In the genomic region with DNA sequence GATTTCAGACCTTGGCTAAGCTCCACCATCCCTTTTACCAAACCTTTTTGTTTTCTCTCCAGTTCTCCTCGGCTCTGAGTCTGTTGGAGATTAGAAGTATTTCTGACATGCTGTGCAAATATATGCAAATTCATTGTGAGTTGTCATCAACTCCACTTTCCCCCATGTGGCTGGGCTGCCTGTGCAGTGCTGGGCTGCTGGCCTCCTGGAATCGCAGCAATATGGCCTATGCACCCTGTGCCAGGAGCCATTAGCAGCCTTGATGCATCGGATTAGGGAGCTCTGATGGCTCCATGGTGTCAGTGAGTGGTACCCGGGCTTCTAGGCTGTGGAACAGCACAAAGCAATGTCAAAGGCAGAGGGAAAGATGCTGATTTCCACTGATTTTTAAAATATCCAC, we compare ENCODE assay signal across 15 cellular contexts.
DNase-seq lines count a peak whose midpoint lies in the region; TF ChIP-seq lines count a peak whose summit lies in the region.
"Had no signal": no experiment of that assay in that cellular context is flagged by ENCODE, and none has a peak within 500 bp of the region (broad histone marks: within the 10 kb centered on the region; RNA-seq: fewer than 3 reads in every experiment).

No MANE protein-coding gene starts in this region.

- H2AK5ac ChIP-seq in neuronal stem cell (ENCODE audit: low read depth, low read length), result no peak overlapping the region

- H3K9me3 ChIP-seq in neuronal stem cell (replicated peaks in 1 of 2; ENCODE audit: control insufficient read depth in 2 of 2, insufficient read depth in 1 of 2, low read depth in 1 of 2, low read length in 2 of 2) (no peaks in the 10 kb centered on the region), testis (no peaks in the 10 kb centered on the region), ovary (no peaks in the 10 kb centered on the region)
- H3K9me3 ChIP-seq: BLaER1 had no signal

- H4K8ac ChIP-seq in neuronal stem cell (ENCODE audit: low read depth, low read length), result no peak overlapping the region

- H3K18ac ChIP-seq in neuronal stem cell (ENCODE audit: low read length), result peak overlapping the region; percentile 46

- no peak overlapping the region for H2BK12ac ChIP-seq in neuronal stem cell (ENCODE audit: low read length)

- TF ChIP-seq EP300 in ovary (IDR thresholded peaks at IDR 0.05), result no peak

- DNase-seq in DMS 273 (lab: John Stamatoyannopoulos, UW; ENCODE audit: unreplicated experiment), result peak; percentile 27
- DNase-seq in DMS 273 treated with DMSO at 0.1 percent for 48 hours (lab: John Stamatoyannopoulos, UW), result no peak
- peak; percentile 42 for DNase-seq in NCI-H526 treated with DMSO at 0.1 percent for 48 hours (lab: John Stamatoyannopoulos, UW)
- peak; percentile 36 for DNase-seq in cerebellar cortex (ENCODE audit: low spot score)
- no peak for DNase-seq in neuronal stem cell (ENCODE audit: low spot score)
- DNase-seq in testis, result no peak
- DNase-seq in ovary, result no peak
- DNase-seq: Caco-2; CD8-positive, alpha-beta memory T cell; DMS79; GOT3; H9; IMR-90 had no signal

- no CpG with 5 or more reads among the region's 4 CpGs for WGBS in neuronal stem cell (ENCODE audit: extremely low coverage in 2 of 2, insufficient read length in 2 of 2, insufficient replicate concordance in 1 of 2), 2 donors
- 77 to 85% methylated on average over 4 of the region's 4 CpGs for WGBS in testis, 2 donors
- 69 to 73% (median 70%) methylated on average over 4 of the region's 4 CpGs for WGBS in ovary, 3 donors

- H3K4me1 ChIP-seq in neuronal stem cell (ENCODE audit: control insufficient read depth in 2 of 2, insufficient read depth in 1 of 2, low read depth in 1 of 2, low read length in 2 of 2) (no peaks in the 10 kb centered on the region), testis (no peaks in the 10 kb centered on the region), ovary (ENCODE audit: insufficient read depth) (no peaks in the 10 kb centered on the region)
- H3K4me1 ChIP-seq: BLaER1, Caco-2 had no signal

- no peak overlapping the region for H2BK5ac ChIP-seq in neuronal stem cell (ENCODE audit: low read length)

- H4K91ac ChIP-seq in neuronal stem cell (ENCODE audit: low read depth, low read length, poor library complexity), result no peak overlapping the region

- H3K9ac ChIP-seq in neuronal stem cell (ENCODE audit: low read depth, low read length, poor library complexity), result no peak overlapping the region
- H3K9ac ChIP-seq: BLaER1 had no signal

- no peak overlapping the region for H3K14ac ChIP-seq in neuronal stem cell (ENCODE audit: low read length)

- H3K4me2 ChIP-seq in neuronal stem cell (ENCODE audit: insufficient read depth, low read length, poor library complexity, severe bottlenecking), result no peak overlapping the region
- H3K4me2 ChIP-seq: BLaER1 had no signal

- H2BK15ac ChIP-seq in neuronal stem cell (ENCODE audit: low read length), result no peak overlapping the region

- H3K4me3 ChIP-seq in neuronal stem cell (ENCODE audit: low read length in 2 of 2) (no peak overlapping the region), testis (no peak overlapping the region), ovary (no peak overlapping the region)
- H3K4me3 ChIP-seq: BLaER1 had no signal

- no peak overlapping the region for H2AFZ ChIP-seq in neuronal stem cell (ENCODE audit: low read length)

- intact Hi-C loops in testis (cut with DNase I; ENCODE audit: low total_unique reads) (no loop called here), ovary (cut with DNase I) (no loop called here)

- H3K36me3 ChIP-seq in neuronal stem cell (replicated peaks in 1 of 2; ENCODE audit: control insufficient read depth in 2 of 2, insufficient read depth in 2 of 2, low read length in 2 of 2) (no peaks in the 10 kb centered on the region), testis (ENCODE audit: low read depth, missing control alignments) (no peaks in the 10 kb centered on the region), ovary (no peaks in the 10 kb centered on the region)
- H3K36me3 ChIP-seq: BLaER1 had no signal

- H3K27ac ChIP-seq in neuronal stem cell (replicated peaks; ENCODE audit: low read length) (no peak overlapping the region), testis (no peak overlapping the region), ovary (no peak overlapping the region)
- H3K27ac ChIP-seq: 22Rv1, BLaER1 had no signal

- no peaks in the 10 kb centered on the region for H3K79me1 ChIP-seq in neuronal stem cell (ENCODE audit: low read depth, low read length)

- H3K27me3 ChIP-seq in neuronal stem cell (ENCODE audit: control insufficient read depth in 3 of 3, insufficient read depth in 3 of 3, low read depth in 1 of 3, low read length in 3 of 3), result peaks cover 0 to 8% (median 0%) of the 10 kb centered on the region in 3 experiments
- no peaks in the 10 kb centered on the region for H3K27me3 ChIP-seq in testis
- no peaks in the 10 kb centered on the region for H3K27me3 ChIP-seq in ovary
- H3K27me3 ChIP-seq: BLaER1 had no signal

- no peak for TF ChIP-seq CTCF in testis (IDR thresholded peaks at IDR 0.05)
- no peak for TF ChIP-seq CTCF in ovary (IDR thresholded peaks at IDR 0.05)

- H3K4ac ChIP-seq in neuronal stem cell (ENCODE audit: low read length), result no peak overlapping the region

- no peak overlapping the region for H3K23ac ChIP-seq in neuronal stem cell (ENCODE audit: low read depth, low read length, poor library complexity)

- no peak for TF ChIP-seq POLR2A in testis (IDR thresholded peaks at IDR 0.05)
- TF ChIP-seq POLR2A in ovary (IDR thresholded peaks at IDR 0.05), result no peak

- H2BK120ac ChIP-seq in neuronal stem cell (ENCODE audit: low read depth, low read length), result no peak overlapping the region

Comparison
In these comparisons a context has a peak if more than half of its experiments do, and no peak if none do; other contexts are left out.
1. DNase-seq: peak in DMS 273 (single experiment), NCI-H526 treated with DMSO at 0.1 percent for 48 hours (single experiment) and cerebellar cortex (single experiment); none in DMS 273 treated with DMSO at 0.1 percent for 48 hours (single experiment), neuronal stem cell (single experiment), testis (single experiment) and ovary (0 of 5).